Comparison of ENCODE assay signal across 8 cellular contexts in genomic region chr10:73786512-73786885, GRCh38. TPM values are rescaled to one million over a fixed set of nuclear protein-coding genes. Genes with fewer than 3 reads are reported as not detected.
DNase-seq lines count a peak whose midpoint lies in the region; ATAC-seq, FAIRE-seq and TF ChIP-seq lines count a peak whose summit lies in the region.

No MANE protein-coding gene starts in this region.

- peaks cover 3% of the 10 kb centered on the region for H3K36me3 ChIP-seq in OCI-LY3 (replicated peaks; ENCODE audit: low read depth, low read length)
- peaks cover 5 to 24% (median 19%) of the 10 kb centered on the region in 3 donors for H3K36me3 ChIP-seq in pancreas

- peaks cover 48% of the 10 kb centered on the region for H3K79me2 ChIP-seq in OCI-LY3 (ENCODE audit: low read length)

- H3K27ac Mint-ChIP-seq in Calu3 (ENCODE audit: unreplicated experiment), result peak overlapping the region; percentile 6

- H3K27me3 ChIP-seq in OCI-LY3 (ENCODE audit: low read depth, low read length) (no peaks in the 10 kb centered on the region), pancreas (no peaks in the 10 kb centered on the region)

- peak overlapping the region; percentile 78 for H3K4me3 Mint-ChIP-seq in Calu3 (ENCODE audit: low read depth, unreplicated experiment)

- peak overlapping the region; percentile 93 for H3K4me3 ChIP-seq in OCI-LY3 (ENCODE audit: low read length)
- peak overlapping the region; percentile 79 to 97 (median 96) for H3K4me3 ChIP-seq in pancreas

- H3K9me3 ChIP-seq in OCI-LY3 (ENCODE audit: insufficient read depth, low read length) (no peaks in the 10 kb centered on the region), pancreas (no peaks in the 10 kb centered on the region)

- H3K9ac ChIP-seq in OCI-LY3 (ENCODE audit: low read length), result peak overlapping the region; percentile 76

- 0% methylated on average over 2 of the region's 2 CpGs for WGBS in pancreas, 2 donors

- CTCF ChIA-PET in Calu3 (lab: Charles Lee), result no interaction called here

- no TSS peak for BruUV-seq in Calu3 (replicated peaks; lab: Mats Ljungman, UMichigan)

- H2AFZ ChIP-seq in OCI-LY3 (ENCODE audit: low read depth, low read length), result no peak overlapping the region

- H3K4me1 ChIP-seq in OCI-LY3 (ENCODE audit: low read length) (peaks cover 18% of the 10 kb centered on the region), pancreas (peaks cover 16 to 23% (median 20%) of the 10 kb centered on the region in 3 donors)

- H3K36me3 Mint-ChIP-seq in Calu3 (ENCODE audit: insufficient read depth, unreplicated experiment), result peaks cover 41% of the 10 kb centered on the region

- DNase-seq in Calu3 (no peak), epithelial cell of prostate (ENCODE audit: low read depth, low spot score) (no peak), pancreas (no peak), NCI-H2171 treated with DMSO at 0.1 percent for 48 hours (lab: John Stamatoyannopoulos, UW) (no peak), pons (ENCODE audit: low spot score) (no peak)

- H3K4me1 Mint-ChIP-seq in Calu3 (ENCODE audit: low read depth, unreplicated experiment), result peaks cover 29% of the 10 kb centered on the region

- TF ChIP-seq CTCF in Calu3 (IDR thresholded peaks at IDR 0.05; ENCODE audit: unreplicated experiment) (peak; percentile 22), OCI-LY3 (IDR thresholded peaks at IDR 0.05; ENCODE audit: low read depth, low read length) (no peak), pancreas (IDR thresholded peaks at IDR 0.05) (no peak)

- H3K27ac ChIP-seq in OCI-LY3 (ENCODE audit: low read length) (no peak overlapping the region), epithelial cell of prostate (peak overlapping the region; percentile 90), pancreas (peak overlapping the region in 1 of 4 donors; percentile 84)

- H3K9me3 Mint-ChIP-seq in Calu3 (ENCODE audit: low read depth, unreplicated experiment), result no peaks in the 10 kb centered on the region

- ATAC-seq in pancreas (no peak), HG02973 (IDR thresholded peaks at IDR 0.05; ENCODE audit: unreplicated experiment) (no peak), HG03469 (IDR thresholded peaks at IDR 0.05; ENCODE audit: unreplicated experiment) (no peak)

- intact Hi-C loops in Calu3 (cut with micrococcal nuclease; ENCODE audit: unreplicated experiment) (no loop called here), pancreas (cut with DNase I) (no loop called here)

- H3K4me2 ChIP-seq in OCI-LY3 (ENCODE audit: low read length), result peak overlapping the region; percentile 91

- H3K27me3 Mint-ChIP-seq in Calu3 (ENCODE audit: unreplicated experiment), result no peaks in the 10 kb centered on the region

- no peaks in the 10 kb centered on the region for H4K20me1 ChIP-seq in OCI-LY3 (ENCODE audit: insufficient read depth, low read length)

- FAIRE-seq in pancreas (lab: Jason Lieb, UNC), result no peak

RNA-seq across cellular contexts. Expression of gene ZSWIM8, which starts 1.1 kb away (rescaled TPM):
- total RNA-seq in Calu3 (2022) (59.9 and 69.9 TPM in 2 replicates), pancreas (10 to 100 TPM; 20.7 to 73.3 (median 38.0) TPM)
- polyA plus RNA-seq in pancreas, result 100 to 1,000 TPM; 160 to 187 TPM

RNA-seq across cellular contexts. Expression of gene CHCHD1, which starts 4.7 kb away (rescaled TPM):
- total RNA-seq in Calu3 (2022) (39.2 and 44.1 TPM in 2 replicates), pancreas (1 to 10 TPM; 4.4 to 9.6 (median 7.3) TPM)
- polyA plus RNA-seq in pancreas, result 10 to 100 TPM; 26.3 to 31.7 TPM

RNA-seq across cellular contexts. Expression of gene NDST2, which starts 24.9 kb away (rescaled TPM):
- total RNA-seq in Calu3 (2022) (24.8 and 26.7 TPM in 2 replicates), pancreas (10 to 100 TPM in 3 of 6 donors, 1 to 10 TPM in 3; 7.8 to 20.5 (median 10.2) TPM)
- polyA plus RNA-seq in pancreas, result 10 to 100 TPM; 12.6 to 17.7 TPM

RNA-seq across cellular contexts. Expression of gene SEC24C, which starts 42.3 kb away (rescaled TPM):
- 91.7 and 98.4 TPM in 2 replicates for total RNA-seq in Calu3 (2022)
- 10 to 100 TPM; 23.3 to 42.5 (median 30.2) TPM for total RNA-seq in pancreas
- 10 to 100 TPM; 33.1 to 36.2 TPM for polyA plus RNA-seq in pancreas
